11 cellular contexts compared by ENCODE assay signal in genomic region chr3:127172670-127173515, GRCh38. TPM values are rescaled to one million over a fixed set of nuclear protein-coding genes. Genes with fewer than 3 reads are reported as not detected.
DNase-seq lines count a peak whose midpoint lies in the region; ATAC-seq, FAIRE-seq and TF ChIP-seq lines count a peak whose summit lies in the region.
"Had no signal": no experiment of that assay in that cellular context is flagged by ENCODE, and none has a peak within 500 bp of the region (broad histone marks: within the 10 kb centered on the region; RNA-seq: fewer than 3 reads in every experiment).

No MANE protein-coding gene starts in this region.

- DNase-seq in A549 (ENCODE audit: low read depth in 1 of 2, low spot score in 1 of 2) (no peak), H54 (ENCODE audit: insufficient read length, low spot score) (peak; percentile 70), RCC 7860 (ENCODE audit: low spot score) (peak; percentile 27), glutamatergic neuron (peak; percentile 78), posterior vena cava (ENCODE audit: low spot score) (no peak), NCI-H2171 (lab: John Stamatoyannopoulos, UW) (no peak)
- no peak for DNase-seq in activated CD8-positive, alpha-beta T cell treated with anti-CD3 and anti-CD28 coated beads for 36 hours
- DNase-seq: DND-41, dorsolateral prefrontal cortex had no signal

- POLR2A ChIA-PET in A549 (lab: Yijun Ruan, JAX) = no interaction called here
- POLR2A ChIA-PET in activated CD8-positive, alpha-beta T cell treated with anti-CD3 and anti-CD28 coated beads for 36 hours (lab: Charles Lee) = no interaction called here

- TF ChIP-seq RAD21 in A549 (conservative IDR thresholded peaks at IDR 0.05 in 1 of 2, IDR thresholded peaks at IDR 0.05 in 1 of 2) = no peak

- no peak for TF ChIP-seq CTCF in A549 (IDR thresholded peaks at IDR 0.05)
- TF ChIP-seq CTCF in glutamatergic neuron (IDR thresholded peaks at IDR 0.05; ENCODE audit: partially characterized antibody, unreplicated experiment) = no peak
- no peak for TF ChIP-seq CTCF in activated CD8-positive, alpha-beta T cell treated with anti-CD3 and anti-CD28 coated beads for 36 hours (IDR thresholded peaks at IDR 0.05)

- TF ChIP-seq POLR2A in A549 (IDR thresholded peaks at IDR 0.05; ENCODE audit: low read length) = no peak
- no peak for TF ChIP-seq POLR2A in H54 (IDR thresholded peaks at IDR 0.05; ENCODE audit: low read depth, low read length)

- peaks cover 2% of the 10 kb centered on the region for H3K36me3 Mint-ChIP-seq in glutamatergic neuron (ENCODE audit: unreplicated experiment)
- no peaks in the 10 kb centered on the region for H3K36me3 Mint-ChIP-seq in activated CD8-positive, alpha-beta T cell treated with anti-CD3 and anti-CD28 coated beads for 36 hours (ENCODE audit: low read depth)

- CTCF ChIA-PET in A549 (lab: Yijun Ruan, JAX) = interaction anchor here (1.5 kb wide), 1 partner anchor 650 kb away, joined by 3 read pairs; no protein-coding TSS in a partner anchor
- CTCF ChIA-PET in activated CD8-positive, alpha-beta T cell treated with anti-CD3 and anti-CD28 coated beads for 36 hours (lab: Charles Lee) = interaction anchor here (0.6 kb wide), 1 partner anchor 539 kb away, joined by 3 read pairs; no protein-coding TSS in a partner anchor

- no peak for TF ChIP-seq EP300 in A549 (IDR thresholded peaks at IDR 0.05)

- H3K4me2 ChIP-seq in A549 = no peak overlapping the region

- H3K4me3 Mint-ChIP-seq in glutamatergic neuron (ENCODE audit: unreplicated experiment) = no peak overlapping the region
- no peak overlapping the region for H3K4me3 Mint-ChIP-seq in activated CD8-positive, alpha-beta T cell treated with anti-CD3 and anti-CD28 coated beads for 36 hours

- WGBS in A549 (ENCODE audit: missing lambda C conversion rate) = 40% methylated on average over 16 of the region's 23 CpGs

- no peak overlapping the region for H3K4me3 ChIP-seq in A549
- H3K4me3 ChIP-seq: dorsolateral prefrontal cortex, tibial artery had no signal

- no peak for FAIRE-seq in A549 (lab: Jason Lieb, UNC)
- FAIRE-seq in H54 (lab: Jason Lieb, UNC) = no peak
- no peak for FAIRE-seq in RCC 7860 (lab: Jason Lieb, UNC)

- peak overlapping the region; percentile 80 for H3K27ac Mint-ChIP-seq in glutamatergic neuron (ENCODE audit: unreplicated experiment)
- H3K27ac Mint-ChIP-seq in activated CD8-positive, alpha-beta T cell treated with anti-CD3 and anti-CD28 coated beads for 36 hours = no peak overlapping the region

- H3K27me3 Mint-ChIP-seq in glutamatergic neuron (ENCODE audit: unreplicated experiment) = peaks cover 4% of the 10 kb centered on the region
- peaks cover 12% of the 10 kb centered on the region for H3K27me3 Mint-ChIP-seq in activated CD8-positive, alpha-beta T cell treated with anti-CD3 and anti-CD28 coated beads for 36 hours

- H3K9me3 ChIP-seq in A549 = no peaks in the 10 kb centered on the region
- H3K9me3 ChIP-seq: tibial artery had no signal

- no peaks in the 10 kb centered on the region for H3K4me1 ChIP-seq in A549

- intact Hi-C loops in activated CD8-positive, alpha-beta T cell treated with anti-CD3 and anti-CD28 coated beads for 36 hours (cut with micrococcal nuclease) = no loop called here
- intact Hi-C loops in posterior vena cava (cut with DNase I) = loop anchor here in 1 of 2 donors (1.0 kb wide), 1 partner anchor 63 kb away; no protein-coding TSS in a partner anchor

- no peak overlapping the region for H3K27ac ChIP-seq in A549
- H3K27ac ChIP-seq: dorsolateral prefrontal cortex, tibial artery had no signal

- ATAC-seq in A549 (no peak), HG02798 (IDR thresholded peaks at IDR 0.05; ENCODE audit: poor library complexity, unreplicated experiment) (no peak)
- ATAC-seq in activated CD8-positive, alpha-beta T cell treated with anti-CD3 and anti-CD28 coated beads for 36 hours = no peak

- peaks cover 8% of the 10 kb centered on the region for H3K9me3 Mint-ChIP-seq in glutamatergic neuron (ENCODE audit: unreplicated experiment)
- no peaks in the 10 kb centered on the region for H3K9me3 Mint-ChIP-seq in activated CD8-positive, alpha-beta T cell treated with anti-CD3 and anti-CD28 coated beads for 36 hours

- H3K4me1 Mint-ChIP-seq in glutamatergic neuron (ENCODE audit: low read depth, unreplicated experiment) = peaks cover 30% of the 10 kb centered on the region
- H3K4me1 Mint-ChIP-seq in activated CD8-positive, alpha-beta T cell treated with anti-CD3 and anti-CD28 coated beads for 36 hours (ENCODE audit: low read depth) = no peaks in the 10 kb centered on the region

TF ChIP-seq in A549, 52 proteins besides CTCF, POLR2A, EP300 and RAD21:
- TF ChIP-seq PHF8 (IDR thresholded peaks at IDR 0.05; ENCODE audit: borderline replicate concordance, low read depth) (no peak), CBX8 (IDR thresholded peaks at IDR 0.05) (no peak), NR3C1 (IDR thresholded peaks at IDR 0.05) (no peak), FOSL2 (IDR thresholded peaks at IDR 0.05) (no peak), FOSL2 (CRISPR knock-in tag; IDR thresholded peaks at IDR 0.05) (peak; percentile 25)

RNA-seq across cellular contexts. Expression of gene PRR23E, which starts 20.0 kb away (rescaled TPM):
- polyA plus RNA-seq in A549 (2011; rRNA removed) (not detected in 2 replicates), A549 (2017; fragmentation: RNase III; extraction: RNeasy Plus Mini Kit Qiagen cat#74134 plus additional on column Dnase treatment) (not detected in 3 replicates)
- not detected in 2 replicates for polyA plus RNA-seq in A549 (2012; cell fraction: cytosol; rRNA removed)
- not detected in 2 replicates for polyA plus RNA-seq in A549 (2012; cell fraction: nucleus; rRNA removed)
- polyA minus RNA-seq in A549 (2011; rRNA and poly(A)+ RNA removed) = not detected in 2 replicates
- total RNA-seq in glutamatergic neuron (ENCODE audit: unreplicated experiment) (not detected), posterior vena cava (not detected)
- not detected for total RNA-seq in activated CD8-positive, alpha-beta T cell treated with anti-CD3 and anti-CD28 coated beads for 36 hours
- total RNA-seq: dorsolateral prefrontal cortex had no signal

Comparison
In these comparisons a context has a peak if more than half of its experiments do, and no peak if none do; other contexts are left out.
1. DNase-seq: peak in H54 (single experiment), RCC 7860 (single experiment) and glutamatergic neuron (single experiment); none in A549 (0 of 2), activated CD8-positive, alpha-beta T cell treated with anti-CD3 and anti-CD28 coated beads for 36 hours (single experiment), posterior vena cava (single experiment) and NCI-H2171 (single experiment).